In genomic region chr10:6027929-6028328, GRCh38 we compare ENCODE assay signal across 28 cellular contexts. TPM values are rescaled to one million over a fixed set of nuclear protein-coding genes. Genes with fewer than 3 reads are reported as not detected.
DNase-seq lines count a peak whose midpoint lies in the region; ATAC-seq and TF ChIP-seq lines count a peak whose summit lies in the region.
"Had no signal": no experiment of that assay in that cellular context is flagged by ENCODE, and none has a peak within 500 bp of the region (broad histone marks: within the 10 kb centered on the region; RNA-seq: fewer than 3 reads in every experiment).

No MANE protein-coding gene starts in this region.

- H3K9me3 Mint-ChIP-seq in activated T-helper 1 cell treated with anti-CD3 and anti-CD28 coated beads, Interleukin-12 subunit alpha, Interleukin-12 subunit beta, Interleukin-2, Interleukin-4 antibody, amounts not matched to agents 30 ng/mL and 10 ng/mL and 1 ng/mL, durations not matched to agents 14 hours and 24 hours and 36 hours: peaks cover 8% of the 10 kb centered on the region
- H3K9me3 Mint-ChIP-seq in osteocyte (ENCODE audit: unreplicated experiment): peaks cover 14% of the 10 kb centered on the region

- no peaks in the 10 kb centered on the region for H3K9me3 ChIP-seq in T-helper 17 cell (ENCODE audit: control insufficient read depth, low read length, poor library complexity, severe bottlenecking)
- H3K9me3 ChIP-seq: right lobe of liver had no signal

- H3K27me3 Mint-ChIP-seq in T-helper 17 cell: no peaks in the 10 kb centered on the region
- H3K27me3 Mint-ChIP-seq in activated T-helper 1 cell treated with anti-CD3 and anti-CD28 coated beads, Interleukin-12 subunit alpha, Interleukin-12 subunit beta, Interleukin-2, Interleukin-4 antibody, amounts not matched to agents 30 ng/mL and 10 ng/mL and 1 ng/mL, durations not matched to agents 14 hours and 24 hours and 36 hours (ENCODE audit: insufficient read depth): no peaks in the 10 kb centered on the region
- H3K27me3 Mint-ChIP-seq in osteocyte (ENCODE audit: unreplicated experiment): peaks cover 17% of the 10 kb centered on the region
- H3K27me3 Mint-ChIP-seq: activated B cell treated with CpG ODN at 0.5 μM for 24 hours, naive B cell, T-cell had no signal

- H3K27ac Mint-ChIP-seq in T-helper 17 cell (peak overlapping the region; percentile 88), osteocyte (ENCODE audit: unreplicated experiment) (no peak overlapping the region)
- peak overlapping the region; percentile 15 for H3K27ac Mint-ChIP-seq in activated T-helper 1 cell treated with anti-CD3 and anti-CD28 coated beads, Interleukin-12 subunit alpha, Interleukin-12 subunit beta, Interleukin-2, Interleukin-4 antibody, amounts not matched to agents 30 ng/mL and 10 ng/mL and 1 ng/mL, durations not matched to agents 14 hours and 24 hours and 36 hours
- H3K27ac Mint-ChIP-seq: activated B cell treated with CpG ODN at 0.5 μM for 24 hours, H9, mesothelial cell of epicardium, naive B cell, progenitor cell of endocrine pancreas had no signal

- H3K4me1 Mint-ChIP-seq in T-helper 17 cell (peaks cover 20% of the 10 kb centered on the region), osteocyte (ENCODE audit: unreplicated experiment) (no peaks in the 10 kb centered on the region)
- peaks cover 55% of the 10 kb centered on the region for H3K4me1 Mint-ChIP-seq in activated T-helper 1 cell treated with anti-CD3 and anti-CD28 coated beads, Interleukin-12 subunit alpha, Interleukin-12 subunit beta, Interleukin-2, Interleukin-4 antibody, amounts not matched to agents 30 ng/mL and 10 ng/mL and 1 ng/mL, durations not matched to agents 14 hours and 24 hours and 36 hours (ENCODE audit: low read depth)
- H3K4me1 Mint-ChIP-seq: H9, mesothelial cell of epicardium had no signal

- H3K36me3 Mint-ChIP-seq in T-helper 17 cell (ENCODE audit: low read depth): peaks cover 2% of the 10 kb centered on the region
- peaks cover 67% of the 10 kb centered on the region for H3K36me3 Mint-ChIP-seq in activated T-helper 1 cell treated with anti-CD3 and anti-CD28 coated beads, Interleukin-12 subunit alpha, Interleukin-12 subunit beta, Interleukin-2, Interleukin-4 antibody, amounts not matched to agents 30 ng/mL and 10 ng/mL and 1 ng/mL, durations not matched to agents 14 hours and 24 hours and 36 hours (ENCODE audit: low read depth)
- H3K36me3 Mint-ChIP-seq in osteocyte (ENCODE audit: unreplicated experiment): peaks cover 3% of the 10 kb centered on the region

- no peak for TF ChIP-seq CTCF in osteocyte (IDR thresholded peaks at IDR 0.05)

- H3K4me3 Mint-ChIP-seq in T-helper 17 cell (peak overlapping the region; percentile 9), osteocyte (ENCODE audit: unreplicated experiment) (no peak overlapping the region)
- H3K4me3 Mint-ChIP-seq in activated T-helper 1 cell treated with anti-CD3 and anti-CD28 coated beads, Interleukin-12 subunit alpha, Interleukin-12 subunit beta, Interleukin-2, Interleukin-4 antibody, amounts not matched to agents 30 ng/mL and 10 ng/mL and 1 ng/mL, durations not matched to agents 14 hours and 24 hours and 36 hours: no peak overlapping the region
- H3K4me3 Mint-ChIP-seq: activated B cell treated with CpG ODN at 0.5 μM for 24 hours, H9, mesothelial cell of epicardium, T-cell had no signal

- intact Hi-C loops in activated T-helper 1 cell treated with anti-CD3 and anti-CD28 coated beads, Interleukin-12 subunit alpha, Interleukin-12 subunit beta, Interleukin-2, Interleukin-4 antibody, amounts not matched to agents 30 ng/mL and 10 ng/mL and 1 ng/mL, durations not matched to agents 14 hours and 24 hours and 36 hours (cut with micrococcal nuclease): loop anchor here (1.0 to 10.0 kb wide), 2 partner anchors 13 to 243 kb away; no protein-coding TSS in a partner anchor

- peak; percentile 55 for ATAC-seq in T-helper 17 cell
- ATAC-seq: heart right ventricle, right lobe of liver, T-cell had no signal

- peak; percentile 2 for DNase-seq in activated naive CD4-positive, alpha-beta T cell treated with Interleukin-2 at 50 U/mL for 16 hours
- DNase-seq in activated naive CD4-positive, alpha-beta T cell (lab: John Stamatoyannopoulos, UW): no peak
- DNase-seq in T-helper 17 cell (no peak), osteocyte (ENCODE audit: extremely low spot score, unreplicated experiment) (peak; percentile 42), NCI-H146 treated with DMSO at 0.1 percent for 48 hours (lab: John Stamatoyannopoulos, UW; ENCODE audit: unreplicated experiment) (no peak)
- no peak for DNase-seq in activated T-helper 1 cell treated with anti-CD3 and anti-CD28 coated beads, Interleukin-12 subunit alpha, Interleukin-12 subunit beta, Interleukin-2, Interleukin-4 antibody, amounts not matched to agents 30 ng/mL and 10 ng/mL and 1 ng/mL, durations not matched to agents 14 hours and 24 hours and 36 hours (ENCODE audit: low spot score)
- no peak for DNase-seq in stimulated activated CD4-positive, alpha-beta T cell treated with anti-CD3 and anti-CD28 coated beads, Interleukin-1b, Interleukin-23, amount 100 ng/mL, for 48 hours
- DNase-seq: activated B cell treated with CpG ODN at 0.5 μM for 24 hours; activated gamma-delta T cell; amygdala; brain microvascular endothelial cell; C1 segment of cervical spinal cord; Caco-2; H9; naive B cell; NCI-H2029 treated with DMSO at 0.1 percent for 48 hours; NCI-H526 treated with DMSO at 0.1 percent for 48 hours; NK-92 treated with Interleukin-12 subunit alpha and Interleukin-12 subunit beta, amount 100 ng/mL, for 24 hours; right lobe of liver; spleen; T-cell; tibial artery had no signal

RNA-seq across cellular contexts. Expression of gene IL2RA, which starts 34.2 kb away (rescaled TPM):
- total RNA-seq in T-helper 17 cell (10 to 100 TPM; 51.7 to 59.2 TPM), osteocyte (not detected in 2 replicates)
- 1,237 and 1,254 TPM in 2 replicates for total RNA-seq in activated T-helper 1 cell treated with anti-CD3 and anti-CD28 coated beads, Interleukin-12 subunit alpha, Interleukin-12 subunit beta, Interleukin-2, Interleukin-4 antibody, amounts not matched to agents 30 ng/mL and 10 ng/mL and 1 ng/mL, durations not matched to agents 14 hours and 24 hours and 36 hours
- total RNA-seq: Caco-2, cerebellum, frontal cortex, H9, HT1080, mesothelial cell of epicardium, progenitor cell of endocrine pancreas had no signal

RNA-seq across cellular contexts. Expression of gene IL15RA, which starts 50.6 kb away (rescaled TPM):
- total RNA-seq in T-helper 17 cell (10 to 100 TPM; 12.6 to 13.0 TPM), osteocyte (0.40 and 0.44 TPM in 2 replicates)
- 23.4 and 24.4 TPM in 2 replicates for total RNA-seq in activated T-helper 1 cell treated with anti-CD3 and anti-CD28 coated beads, Interleukin-12 subunit alpha, Interleukin-12 subunit beta, Interleukin-2, Interleukin-4 antibody, amounts not matched to agents 30 ng/mL and 10 ng/mL and 1 ng/mL, durations not matched to agents 14 hours and 24 hours and 36 hours
- total RNA-seq: frontal cortex, mesothelial cell of epicardium had no signal

Comparison
In these comparisons a context has a peak if more than half of its experiments do, and no peak if none do; other contexts are left out.
1. DNase-seq: peak in activated naive CD4-positive, alpha-beta T cell treated with Interleukin-2 at 50 U/mL for 16 hours (single experiment) and osteocyte (single experiment); none in activated naive CD4-positive, alpha-beta T cell (0 of 4), T-helper 17 cell (0 of 3), activated T-helper 1 cell treated with anti-CD3 and anti-CD28 coated beads, Interleukin-12 subunit alpha, Interleukin-12 subunit beta, Interleukin-2, Interleukin-4 antibody, amounts not matched to agents 30 ng/mL and 10 ng/mL and 1 ng/mL, durations not matched to agents 14 hours and 24 hours and 36 hours (single experiment), stimulated activated CD4-positive, alpha-beta T cell treated with anti-CD3 and anti-CD28 coated beads, Interleukin-1b, Interleukin-23, amount 100 ng/mL, for 48 hours (single experiment) and NCI-H146 treated with DMSO at 0.1 percent for 48 hours (single experiment).
2. RNA of gene IL2RA, which starts 34.2 kb away (total RNA-seq): 1,237 to 1,254 TPM in activated T-helper 1 cell treated with anti-CD3 and anti-CD28 coated beads, Interleukin-12 subunit alpha, Interleukin-12 subunit beta, Interleukin-2, Interleukin-4 antibody, amounts not matched to agents 30 ng/mL and 10 ng/mL and 1 ng/mL, durations not matched to agents 14 hours and 24 hours and 36 hours and 51.7 to 59.2 TPM in T-helper 17 cell; not detected in osteocyte; every median in the first group is over 10 times any median in the second.